Comparison of ENCODE assay signal across 11 cellular contexts in genomic region chr3:185423178-185423577, GRCh38.
DNase-seq lines count a peak whose midpoint lies in the region; ATAC-seq and TF ChIP-seq lines count a peak whose summit lies in the region.
"Had no signal": no experiment of that assay in that cellular context is flagged by ENCODE, and none has a peak within 500 bp of the region (broad histone marks: within the 10 kb centered on the region; RNA-seq: fewer than 3 reads in every experiment).

No MANE protein-coding gene starts in this region.

- ATAC-seq in HG03280 (IDR thresholded peaks at IDR 0.05; ENCODE audit: unreplicated experiment) = peak; percentile 56
- peak; percentile 7 for ATAC-seq in left lobe of liver

- TF ChIP-seq CTCF in osteocyte (IDR thresholded peaks at IDR 0.05) (no peak), progenitor cell of endocrine pancreas (IDR thresholded peaks at IDR 0.05; ENCODE audit: unreplicated experiment) (no peak)

- H3K4me3 Mint-ChIP-seq in osteocyte (ENCODE audit: unreplicated experiment) (no peak overlapping the region), progenitor cell of endocrine pancreas (ENCODE audit: low read depth) (no peak overlapping the region)

- no peaks in the 10 kb centered on the region for H3K36me3 Mint-ChIP-seq in osteocyte (ENCODE audit: unreplicated experiment)
- H3K36me3 Mint-ChIP-seq in progenitor cell of endocrine pancreas (ENCODE audit: insufficient read depth) = no peaks in the 10 kb centered on the region

- DNase-seq in ELR (ENCODE audit: low read depth) (peak; percentile 50), SKM-1 (lab: John Stamatoyannopoulos, UW; ENCODE audit: unreplicated experiment) (peak; percentile 17), left lobe of liver (ENCODE audit: low spot score) (no peak), osteocyte (ENCODE audit: extremely low spot score, unreplicated experiment) (no peak), progenitor cell of endocrine pancreas (ENCODE audit: low spot score, unreplicated experiment) (no peak), NK-92 (lab: John Stamatoyannopoulos, UW; ENCODE audit: unreplicated experiment) (no peak)
- no peak for DNase-seq in stimulated activated naive CD4-positive, alpha-beta T cell (lab: John Stamatoyannopoulos, UW)
- DNase-seq: head of caudate nucleus, testis had no signal

- no peaks in the 10 kb centered on the region for H3K27me3 Mint-ChIP-seq in osteocyte (ENCODE audit: unreplicated experiment)
- H3K27me3 Mint-ChIP-seq in progenitor cell of endocrine pancreas = no peaks in the 10 kb centered on the region

- H3K27ac Mint-ChIP-seq in osteocyte (ENCODE audit: unreplicated experiment) (no peak overlapping the region), progenitor cell of endocrine pancreas (no peak overlapping the region)
- H3K27ac Mint-ChIP-seq: activated T-helper 2 cell treated with anti-CD3 and anti-CD28 coated beads, Interferon-gamma antibody, Interleukin-2, Interleukin-4, amounts not matched to agents 10 μg/mL and 5 μg/mL and 100 μg/mL, durations not matched to agents 14 hours and 24 hours and 36 hours had no signal

- H3K9me3 Mint-ChIP-seq in osteocyte (ENCODE audit: unreplicated experiment) (no peaks in the 10 kb centered on the region), progenitor cell of endocrine pancreas (ENCODE audit: low read depth) (no peaks in the 10 kb centered on the region)
- H3K9me3 Mint-ChIP-seq: activated T-helper 2 cell treated with anti-CD3 and anti-CD28 coated beads, Interferon-gamma antibody, Interleukin-2, Interleukin-4, amounts not matched to agents 10 μg/mL and 5 μg/mL and 100 μg/mL, durations not matched to agents 14 hours and 24 hours and 36 hours had no signal

- H3K4me1 Mint-ChIP-seq in osteocyte (ENCODE audit: unreplicated experiment) (no peaks in the 10 kb centered on the region), progenitor cell of endocrine pancreas (ENCODE audit: low read depth) (no peaks in the 10 kb centered on the region)

Comparison
In these comparisons a context has a peak if more than half of its experiments do, and no peak if none do; other contexts are left out.
1. DNase-seq: peak in ELR (single experiment) and SKM-1 (single experiment); none in left lobe of liver (single experiment), osteocyte (single experiment), progenitor cell of endocrine pancreas (single experiment), NK-92 (single experiment) and stimulated activated naive CD4-positive, alpha-beta T cell (0 of 6).